In genomic region chr14:85401396-85401795, GRCh38 we compare ENCODE assay signal across 18 cellular contexts.
"Had no signal": no experiment of that assay in that cellular context is flagged by ENCODE, and none has a peak within 500 bp of the region (broad histone marks: within the 10 kb centered on the region; RNA-seq: fewer than 3 reads in every experiment).

No MANE protein-coding gene starts in this region.

- H3K27me3 ChIP-seq: colonic mucosa, thyroid gland had no signal

- H3K79me2 ChIP-seq: parathyroid adenoma had no signal

- H3K4me3 Mint-ChIP-seq: activated naive CD8-positive, alpha-beta T cell treated with anti-CD3 and anti-CD28 coated beads for 36 hours; brain; memory B cell; naive thymus-derived CD4-positive, alpha-beta T cell; T-helper 1 cell treated with Interleukin-12 subunit alpha and Interleukin-12 subunit beta and Interleukin-4 antibody, amounts not matched to agents 30 μg/mL and 1 μg/mL, for 36 hours had no signal

- H2AFZ ChIP-seq: parathyroid adenoma had no signal

- H3K27ac Mint-ChIP-seq: activated naive CD8-positive, alpha-beta T cell treated with anti-CD3 and anti-CD28 coated beads for 36 hours; memory B cell; naive thymus-derived CD4-positive, alpha-beta T cell; T-helper 1 cell treated with Interleukin-12 subunit alpha and Interleukin-12 subunit beta and Interleukin-4 antibody, amounts not matched to agents 30 μg/mL and 1 μg/mL, for 36 hours had no signal

- H3K27me3 Mint-ChIP-seq: activated naive CD8-positive, alpha-beta T cell treated with anti-CD3 and anti-CD28 coated beads for 36 hours; memory B cell; naive thymus-derived CD4-positive, alpha-beta T cell had no signal

- H3K9me3 Mint-ChIP-seq: brain had no signal

- DNase-seq: activated CD4-positive, alpha-beta T cell treated with anti-CD3 and anti-CD28 coated beads for 1 hour; activated CD4-positive, alpha-beta T cell treated with anti-CD3 and anti-CD28 coated beads, Interleukin-2, amount 50 U/mL, for 4 hours; activated naive CD4-positive, alpha-beta T cell; activated naive CD8-positive, alpha-beta T cell treated with anti-CD3 and anti-CD28 coated beads for 36 hours; amygdala; central memory CD4-positive, alpha-beta T cell; colonic mucosa; naive thymus-derived CD4-positive, alpha-beta T cell; stimulated activated CD4-positive, alpha-beta T cell treated with anti-CD3 and anti-CD28 coated beads, Interleukin-12 subunit alpha, Interleukin-12 subunit beta, amount 100 ng/mL, for 4 hours; stimulated activated CD4-positive, alpha-beta T cell treated with anti-CD3 and anti-CD28 coated beads, Interleukin-1b, Interleukin-23, amount 100 ng/mL, for 48 hours; stimulated activated naive CD4-positive, alpha-beta T cell treated with Interleukin-2 at 50 U/mL for 16 hours; thyroid gland; WERI-Rb-1 had no signal

- H3K4me1 ChIP-seq: colonic mucosa, parathyroid adenoma had no signal

- H3K9ac ChIP-seq: parathyroid adenoma had no signal

- H3K4me1 Mint-ChIP-seq: activated naive CD8-positive, alpha-beta T cell treated with anti-CD3 and anti-CD28 coated beads for 36 hours; memory B cell; naive thymus-derived CD4-positive, alpha-beta T cell had no signal

- H3K4me3 ChIP-seq: colonic mucosa, thyroid gland had no signal

- H3K36me3 Mint-ChIP-seq: activated naive CD8-positive, alpha-beta T cell treated with anti-CD3 and anti-CD28 coated beads for 36 hours; brain; memory B cell had no signal

- ATAC-seq: esophagus mucosa; naive thymus-derived CD4-positive, alpha-beta T cell had no signal

- H3K9me3 ChIP-seq: colonic mucosa, thyroid gland had no signal

- H3K27ac ChIP-seq: colonic mucosa, parathyroid adenoma, WERI-Rb-1 had no signal

- H3K36me3 ChIP-seq: colonic mucosa, thyroid gland, WERI-Rb-1 had no signal
